ENCODE assay signal across 1 cellular context in the genomic region with DNA sequence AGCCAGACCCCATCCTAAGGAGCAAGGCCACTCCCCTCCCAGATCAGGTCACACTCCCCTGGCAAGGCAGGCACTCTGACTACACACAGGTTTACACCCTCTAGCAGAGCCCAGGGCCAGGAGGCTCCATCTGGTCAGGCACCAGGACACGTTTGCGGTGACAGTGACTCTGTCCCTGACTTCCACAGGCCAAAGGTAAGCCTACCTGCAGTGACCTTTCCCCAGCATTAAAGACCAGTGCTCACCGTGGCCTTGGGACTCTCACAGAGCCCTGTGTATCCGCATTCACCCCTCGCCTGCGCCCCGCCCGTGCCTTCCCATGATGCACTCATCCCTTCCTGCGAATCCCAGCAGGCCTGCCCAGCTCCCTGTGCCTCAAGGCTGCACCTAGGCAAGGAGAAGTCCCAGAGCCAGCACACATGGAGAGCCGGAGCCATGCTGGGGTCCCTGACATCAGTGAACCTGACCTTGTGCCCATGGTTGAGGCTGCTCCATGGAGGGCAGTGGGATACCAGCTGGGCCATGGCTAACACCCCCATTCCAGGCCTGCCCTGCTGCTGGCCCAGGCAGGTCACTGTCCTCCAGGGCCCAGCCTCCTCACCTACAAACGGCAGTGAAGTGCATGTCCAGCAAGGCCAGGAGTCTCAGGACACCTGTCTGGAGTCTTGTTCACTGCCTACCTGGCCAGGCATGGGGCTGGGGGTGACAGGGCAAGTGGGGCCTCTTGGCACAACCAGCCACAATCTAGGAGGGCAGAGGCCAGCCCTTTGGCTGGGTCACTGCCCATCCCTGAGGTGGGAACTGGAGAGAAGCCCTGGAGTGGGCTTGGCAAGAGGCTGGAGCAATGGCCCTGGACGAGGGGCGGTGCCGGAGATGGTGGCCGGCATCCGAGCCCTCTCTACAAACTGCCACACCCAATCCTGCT.
TF ChIP-seq lines count a peak whose summit lies in the region.

No MANE protein-coding gene starts in this region.

TF ChIP-seq in HepG2, 621 proteins besides CTCF, POLR2A, EP300 and RAD21 (continued from another document and continues in another):
- TF ChIP-seq, protein P1, sequence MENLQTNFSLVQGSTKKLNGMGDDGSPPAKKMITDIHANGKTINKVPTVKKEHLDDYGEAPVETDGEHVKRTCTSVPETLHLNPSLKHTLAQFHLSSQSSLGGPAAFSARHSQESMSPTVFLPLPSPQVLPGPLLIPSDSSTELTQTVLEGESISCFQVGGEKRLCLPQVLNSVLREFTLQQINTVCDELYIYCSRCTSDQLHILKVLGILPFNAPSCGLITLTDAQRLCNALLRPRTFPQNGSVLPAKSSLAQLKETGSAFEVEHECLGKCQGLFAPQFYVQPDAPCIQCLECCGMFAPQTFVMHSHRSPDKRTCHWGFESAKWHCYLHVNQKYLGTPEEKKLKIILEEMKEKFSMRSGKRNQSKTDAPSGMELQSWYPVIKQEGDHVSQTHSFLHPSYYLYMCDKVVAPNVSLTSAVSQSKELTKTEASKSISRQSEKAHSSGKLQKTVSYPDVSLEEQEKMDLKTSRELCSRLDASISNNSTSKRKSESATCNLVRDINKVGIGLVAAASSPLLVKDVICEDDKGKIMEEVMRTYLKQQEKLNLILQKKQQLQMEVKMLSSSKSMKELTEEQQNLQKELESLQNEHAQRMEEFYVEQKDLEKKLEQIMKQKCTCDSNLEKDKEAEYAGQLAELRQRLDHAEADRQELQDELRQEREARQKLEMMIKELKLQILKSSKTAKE (CRISPR knock-in tag; IDR thresholded peaks at IDR 0.05; ENCODE audit: borderline replicate concordance): no peak
- TF ChIP-seq PPARG (CRISPR knock-in tag; conservative IDR thresholded peaks at IDR 0.05) (peak; percentile 91), CENPX (CRISPR knock-in tag; IDR thresholded peaks at IDR 0.05) (no peak), ZNF234 (CRISPR knock-in tag; conservative IDR thresholded peaks at IDR 0.05) (no peak), GATAD2A (CRISPR knock-in tag; IDR thresholded peaks at IDR 0.05) (peak; percentile 63), ZSCAN25 (CRISPR knock-in tag; IDR thresholded peaks at IDR 0.05) (peak; percentile 40; the same call in 1 of the 2 replicates), SRSF9 (IDR thresholded peaks at IDR 0.05; ENCODE audit: borderline replicate concordance, insufficient read depth, low read depth, low read length, poor library complexity, severe bottlenecking) (no peak), NBN (conservative IDR thresholded peaks at IDR 0.05) (no peak), ZNF749 (CRISPR knock-in tag; IDR thresholded peaks at IDR 0.05; ENCODE audit: borderline replicate concordance) (0 out of 2 replicates have a peak, but pooled peaks have one; percentile 58), ZNF720 (CRISPR knock-in tag; IDR thresholded peaks at IDR 0.05) (0 out of 2 replicates have a peak, but pooled peaks have one; percentile 18), SYNCRIP (IDR thresholded peaks at IDR 0.05; ENCODE audit: insufficient read depth, low read depth, low read length) (no peak), NR2F6 (IDR thresholded peaks at IDR 0.05) (peak; percentile 60), NR2F6 (CRISPR knock-in tag; IDR thresholded peaks at IDR 0.05) (peak; percentile 83), XBP1 (CRISPR knock-in tag; IDR thresholded peaks at IDR 0.05) (no peak), NR1H2 (CRISPR knock-in tag; IDR thresholded peaks at IDR 0.05; ENCODE audit: borderline replicate concordance, low read depth) (0 out of 2 replicates have a peak, but pooled peaks have one; percentile 46), ZNF75D (CRISPR knock-in tag; IDR thresholded peaks at IDR 0.05; ENCODE audit: borderline replicate concordance) (no peak)
- TF ChIP-seq, protein P2, sequence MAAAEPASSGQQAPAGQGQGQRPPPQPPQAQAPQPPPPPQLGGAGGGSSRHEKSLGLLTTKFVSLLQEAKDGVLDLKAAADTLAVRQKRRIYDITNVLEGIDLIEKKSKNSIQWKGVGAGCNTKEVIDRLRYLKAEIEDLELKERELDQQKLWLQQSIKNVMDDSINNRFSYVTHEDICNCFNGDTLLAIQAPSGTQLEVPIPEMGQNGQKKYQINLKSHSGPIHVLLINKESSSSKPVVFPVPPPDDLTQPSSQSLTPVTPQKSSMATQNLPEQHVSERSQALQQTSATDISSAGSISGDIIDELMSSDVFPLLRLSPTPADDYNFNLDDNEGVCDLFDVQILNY (CRISPR knock-in tag; conservative IDR thresholded peaks at IDR 0.05): no peak
- TF ChIP-seq, protein P3, sequence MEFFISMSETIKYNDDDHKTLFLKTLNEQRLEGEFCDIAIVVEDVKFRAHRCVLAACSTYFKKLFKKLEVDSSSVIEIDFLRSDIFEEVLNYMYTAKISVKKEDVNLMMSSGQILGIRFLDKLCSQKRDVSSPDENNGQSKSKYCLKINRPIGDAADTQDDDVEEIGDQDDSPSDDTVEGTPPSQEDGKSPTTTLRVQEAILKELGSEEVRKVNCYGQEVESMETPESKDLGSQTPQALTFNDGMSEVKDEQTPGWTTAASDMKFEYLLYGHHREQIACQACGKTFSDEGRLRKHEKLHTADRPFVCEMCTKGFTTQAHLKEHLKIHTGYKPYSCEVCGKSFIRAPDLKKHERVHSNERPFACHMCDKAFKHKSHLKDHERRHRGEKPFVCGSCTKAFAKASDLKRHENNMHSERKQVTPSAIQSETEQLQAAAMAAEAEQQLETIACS (CRISPR knock-in tag; IDR thresholded peaks at IDR 0.05): no peak
- TF ChIP-seq, protein P4, sequence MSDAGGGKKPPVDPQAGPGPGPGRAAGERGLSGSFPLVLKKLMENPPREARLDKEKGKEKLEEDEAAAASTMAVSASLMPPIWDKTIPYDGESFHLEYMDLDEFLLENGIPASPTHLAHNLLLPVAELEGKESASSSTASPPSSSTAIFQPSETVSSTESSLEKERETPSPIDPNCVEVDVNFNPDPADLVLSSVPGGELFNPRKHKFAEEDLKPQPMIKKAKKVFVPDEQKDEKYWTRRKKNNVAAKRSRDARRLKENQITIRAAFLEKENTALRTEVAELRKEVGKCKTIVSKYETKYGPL (CRISPR knock-in tag; IDR thresholded peaks at IDR 0.05): no peak
- TF ChIP-seq, protein P5, sequence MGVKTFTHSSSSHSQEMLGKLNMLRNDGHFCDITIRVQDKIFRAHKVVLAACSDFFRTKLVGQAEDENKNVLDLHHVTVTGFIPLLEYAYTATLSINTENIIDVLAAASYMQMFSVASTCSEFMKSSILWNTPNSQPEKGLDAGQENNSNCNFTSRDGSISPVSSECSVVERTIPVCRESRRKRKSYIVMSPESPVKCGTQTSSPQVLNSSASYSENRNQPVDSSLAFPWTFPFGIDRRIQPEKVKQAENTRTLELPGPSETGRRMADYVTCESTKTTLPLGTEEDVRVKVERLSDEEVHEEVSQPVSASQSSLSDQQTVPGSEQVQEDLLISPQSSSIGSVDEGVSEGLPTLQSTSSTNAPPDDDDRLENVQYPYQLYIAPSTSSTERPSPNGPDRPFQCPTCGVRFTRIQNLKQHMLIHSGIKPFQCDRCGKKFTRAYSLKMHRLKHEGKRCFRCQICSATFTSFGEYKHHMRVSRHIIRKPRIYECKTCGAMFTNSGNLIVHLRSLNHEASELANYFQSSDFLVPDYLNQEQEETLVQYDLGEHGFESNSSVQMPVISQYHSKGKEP (CRISPR knock-in tag; IDR thresholded peaks at IDR 0.05): no peak
- TF ChIP-seq, protein P6, sequence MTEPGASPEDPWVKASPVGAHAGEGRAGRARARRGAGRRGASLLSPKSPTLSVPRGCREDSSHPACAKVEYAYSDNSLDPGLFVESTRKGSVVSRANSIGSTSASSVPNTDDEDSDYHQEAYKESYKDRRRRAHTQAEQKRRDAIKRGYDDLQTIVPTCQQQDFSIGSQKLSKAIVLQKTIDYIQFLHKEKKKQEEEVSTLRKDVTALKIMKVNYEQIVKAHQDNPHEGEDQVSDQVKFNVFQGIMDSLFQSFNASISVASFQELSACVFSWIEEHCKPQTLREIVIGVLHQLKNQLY (CRISPR knock-in tag; IDR thresholded peaks at IDR 0.05): no peak
- TF ChIP-seq, protein P7, sequence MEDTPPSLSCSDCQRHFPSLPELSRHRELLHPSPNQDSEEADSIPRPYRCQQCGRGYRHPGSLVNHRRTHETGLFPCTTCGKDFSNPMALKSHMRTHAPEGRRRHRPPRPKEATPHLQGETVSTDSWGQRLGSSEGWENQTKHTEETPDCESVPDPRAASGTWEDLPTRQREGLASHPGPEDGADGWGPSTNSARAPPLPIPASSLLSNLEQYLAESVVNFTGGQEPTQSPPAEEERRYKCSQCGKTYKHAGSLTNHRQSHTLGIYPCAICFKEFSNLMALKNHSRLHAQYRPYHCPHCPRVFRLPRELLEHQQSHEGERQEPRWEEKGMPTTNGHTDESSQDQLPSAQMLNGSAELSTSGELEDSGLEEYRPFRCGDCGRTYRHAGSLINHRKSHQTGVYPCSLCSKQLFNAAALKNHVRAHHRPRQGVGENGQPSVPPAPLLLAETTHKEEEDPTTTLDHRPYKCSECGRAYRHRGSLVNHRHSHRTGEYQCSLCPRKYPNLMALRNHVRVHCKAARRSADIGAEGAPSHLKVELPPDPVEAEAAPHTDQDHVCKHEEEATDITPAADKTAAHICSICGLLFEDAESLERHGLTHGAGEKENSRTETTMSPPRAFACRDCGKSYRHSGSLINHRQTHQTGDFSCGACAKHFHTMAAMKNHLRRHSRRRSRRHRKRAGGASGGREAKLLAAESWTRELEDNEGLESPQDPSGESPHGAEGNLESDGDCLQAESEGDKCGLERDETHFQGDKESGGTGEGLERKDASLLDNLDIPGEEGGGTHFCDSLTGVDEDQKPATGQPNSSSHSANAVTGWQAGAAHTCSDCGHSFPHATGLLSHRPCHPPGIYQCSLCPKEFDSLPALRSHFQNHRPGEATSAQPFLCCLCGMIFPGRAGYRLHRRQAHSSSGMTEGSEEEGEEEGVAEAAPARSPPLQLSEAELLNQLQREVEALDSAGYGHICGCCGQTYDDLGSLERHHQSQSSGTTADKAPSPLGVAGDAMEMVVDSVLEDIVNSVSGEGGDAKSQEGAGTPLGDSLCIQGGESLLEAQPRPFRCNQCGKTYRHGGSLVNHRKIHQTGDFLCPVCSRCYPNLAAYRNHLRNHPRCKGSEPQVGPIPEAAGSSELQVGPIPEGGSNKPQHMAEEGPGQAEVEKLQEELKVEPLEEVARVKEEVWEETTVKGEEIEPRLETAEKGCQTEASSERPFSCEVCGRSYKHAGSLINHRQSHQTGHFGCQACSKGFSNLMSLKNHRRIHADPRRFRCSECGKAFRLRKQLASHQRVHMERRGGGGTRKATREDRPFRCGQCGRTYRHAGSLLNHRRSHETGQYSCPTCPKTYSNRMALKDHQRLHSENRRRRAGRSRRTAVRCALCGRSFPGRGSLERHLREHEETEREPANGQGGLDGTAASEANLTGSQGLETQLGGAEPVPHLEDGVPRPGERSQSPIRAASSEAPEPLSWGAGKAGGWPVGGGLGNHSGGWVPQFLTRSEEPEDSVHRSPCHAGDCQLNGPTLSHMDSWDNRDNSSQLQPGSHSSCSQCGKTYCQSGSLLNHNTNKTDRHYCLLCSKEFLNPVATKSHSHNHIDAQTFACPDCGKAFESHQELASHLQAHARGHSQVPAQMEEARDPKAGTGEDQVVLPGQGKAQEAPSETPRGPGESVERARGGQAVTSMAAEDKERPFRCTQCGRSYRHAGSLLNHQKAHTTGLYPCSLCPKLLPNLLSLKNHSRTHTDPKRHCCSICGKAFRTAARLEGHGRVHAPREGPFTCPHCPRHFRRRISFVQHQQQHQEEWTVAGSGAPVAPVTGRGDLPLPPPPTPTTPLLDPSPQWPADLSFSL (CRISPR knock-in tag; IDR thresholded peaks at IDR 0.05): no peak
- TF ChIP-seq, protein P8, sequence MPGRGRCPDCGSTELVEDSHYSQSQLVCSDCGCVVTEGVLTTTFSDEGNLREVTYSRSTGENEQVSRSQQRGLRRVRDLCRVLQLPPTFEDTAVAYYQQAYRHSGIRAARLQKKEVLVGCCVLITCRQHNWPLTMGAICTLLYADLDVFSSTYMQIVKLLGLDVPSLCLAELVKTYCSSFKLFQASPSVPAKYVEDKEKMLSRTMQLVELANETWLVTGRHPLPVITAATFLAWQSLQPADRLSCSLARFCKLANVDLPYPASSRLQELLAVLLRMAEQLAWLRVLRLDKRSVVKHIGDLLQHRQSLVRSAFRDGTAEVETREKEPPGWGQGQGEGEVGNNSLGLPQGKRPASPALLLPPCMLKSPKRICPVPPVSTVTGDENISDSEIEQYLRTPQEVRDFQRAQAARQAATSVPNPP (CRISPR knock-in tag; IDR thresholded peaks at IDR 0.05): no peak; the same call in 1 of the 2 replicates
- TF ChIP-seq, protein P9, sequence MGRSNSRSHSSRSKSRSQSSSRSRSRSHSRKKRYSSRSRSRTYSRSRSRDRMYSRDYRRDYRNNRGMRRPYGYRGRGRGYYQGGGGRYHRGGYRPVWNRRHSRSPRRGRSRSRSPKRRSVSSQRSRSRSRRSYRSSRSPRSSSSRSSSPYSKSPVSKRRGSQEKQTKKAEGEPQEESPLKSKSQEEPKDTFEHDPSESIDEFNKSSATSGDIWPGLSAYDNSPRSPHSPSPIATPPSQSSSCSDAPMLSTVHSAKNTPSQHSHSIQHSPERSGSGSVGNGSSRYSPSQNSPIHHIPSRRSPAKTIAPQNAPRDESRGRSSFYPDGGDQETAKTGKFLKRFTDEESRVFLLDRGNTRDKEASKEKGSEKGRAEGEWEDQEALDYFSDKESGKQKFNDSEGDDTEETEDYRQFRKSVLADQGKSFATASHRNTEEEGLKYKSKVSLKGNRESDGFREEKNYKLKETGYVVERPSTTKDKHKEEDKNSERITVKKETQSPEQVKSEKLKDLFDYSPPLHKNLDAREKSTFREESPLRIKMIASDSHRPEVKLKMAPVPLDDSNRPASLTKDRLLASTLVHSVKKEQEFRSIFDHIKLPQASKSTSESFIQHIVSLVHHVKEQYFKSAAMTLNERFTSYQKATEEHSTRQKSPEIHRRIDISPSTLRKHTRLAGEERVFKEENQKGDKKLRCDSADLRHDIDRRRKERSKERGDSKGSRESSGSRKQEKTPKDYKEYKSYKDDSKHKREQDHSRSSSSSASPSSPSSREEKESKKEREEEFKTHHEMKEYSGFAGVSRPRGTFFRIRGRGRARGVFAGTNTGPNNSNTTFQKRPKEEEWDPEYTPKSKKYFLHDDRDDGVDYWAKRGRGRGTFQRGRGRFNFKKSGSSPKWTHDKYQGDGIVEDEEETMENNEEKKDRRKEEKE (IDR thresholded peaks at IDR 0.05): no peak
